ENCODE assay signal across 1 cellular context in the genomic region with DNA sequence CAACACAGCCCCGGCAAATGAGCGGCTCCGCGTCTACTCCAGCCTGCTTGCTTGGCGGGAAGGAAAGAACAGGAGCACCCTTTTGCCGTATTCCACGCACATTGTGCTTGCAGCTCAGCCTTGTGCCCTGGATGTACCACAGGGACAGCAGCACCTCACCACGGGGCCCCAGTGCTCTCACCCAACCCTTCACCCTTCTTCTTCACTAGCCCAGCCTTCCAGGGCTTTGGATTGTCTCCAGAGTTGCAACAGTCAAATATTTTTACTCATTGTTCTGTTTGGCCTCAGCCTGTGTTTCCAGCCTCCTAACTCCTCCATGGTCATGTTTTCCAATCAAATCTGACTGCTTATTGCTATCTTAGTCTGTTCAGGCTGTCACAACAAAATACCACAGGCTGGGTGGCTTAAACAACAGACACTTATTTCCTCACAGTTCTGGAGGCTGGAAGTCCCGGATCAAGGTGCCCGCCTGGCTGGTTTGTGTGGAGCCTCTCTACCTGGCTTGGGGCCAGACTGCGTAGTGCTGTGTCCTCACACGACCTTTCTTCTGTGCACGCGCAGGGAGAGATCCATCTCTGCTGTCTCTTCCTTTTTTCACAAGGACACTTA.
TF ChIP-seq lines count a peak whose summit lies in the region.

No MANE protein-coding gene starts in this region.

TF ChIP-seq in K562, 482 proteins besides CTCF, POLR2A, EP300 and RAD21 (continued from another document):
- TF ChIP-seq, protein P1, sequence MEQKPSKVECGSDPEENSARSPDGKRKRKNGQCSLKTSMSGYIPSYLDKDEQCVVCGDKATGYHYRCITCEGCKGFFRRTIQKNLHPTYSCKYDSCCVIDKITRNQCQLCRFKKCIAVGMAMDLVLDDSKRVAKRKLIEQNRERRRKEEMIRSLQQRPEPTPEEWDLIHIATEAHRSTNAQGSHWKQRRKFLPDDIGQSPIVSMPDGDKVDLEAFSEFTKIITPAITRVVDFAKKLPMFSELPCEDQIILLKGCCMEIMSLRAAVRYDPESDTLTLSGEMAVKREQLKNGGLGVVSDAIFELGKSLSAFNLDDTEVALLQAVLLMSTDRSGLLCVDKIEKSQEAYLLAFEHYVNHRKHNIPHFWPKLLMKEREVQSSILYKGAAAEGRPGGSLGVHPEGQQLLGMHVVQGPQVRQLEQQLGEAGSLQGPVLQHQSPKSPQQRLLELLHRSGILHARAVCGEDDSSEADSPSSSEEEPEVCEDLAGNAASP (IDR thresholded peaks at IDR 0.05): 0 out of 2 replicates have a peak, but pooled peaks have one; percentile 30
- TF ChIP-seq, protein P2, sequence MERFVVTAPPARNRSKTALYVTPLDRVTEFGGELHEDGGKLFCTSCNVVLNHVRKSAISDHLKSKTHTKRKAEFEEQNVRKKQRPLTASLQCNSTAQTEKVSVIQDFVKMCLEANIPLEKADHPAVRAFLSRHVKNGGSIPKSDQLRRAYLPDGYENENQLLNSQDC (CRISPR knock-in tag; IDR thresholded peaks at IDR 0.05): no peak
